In the genomic region with DNA sequence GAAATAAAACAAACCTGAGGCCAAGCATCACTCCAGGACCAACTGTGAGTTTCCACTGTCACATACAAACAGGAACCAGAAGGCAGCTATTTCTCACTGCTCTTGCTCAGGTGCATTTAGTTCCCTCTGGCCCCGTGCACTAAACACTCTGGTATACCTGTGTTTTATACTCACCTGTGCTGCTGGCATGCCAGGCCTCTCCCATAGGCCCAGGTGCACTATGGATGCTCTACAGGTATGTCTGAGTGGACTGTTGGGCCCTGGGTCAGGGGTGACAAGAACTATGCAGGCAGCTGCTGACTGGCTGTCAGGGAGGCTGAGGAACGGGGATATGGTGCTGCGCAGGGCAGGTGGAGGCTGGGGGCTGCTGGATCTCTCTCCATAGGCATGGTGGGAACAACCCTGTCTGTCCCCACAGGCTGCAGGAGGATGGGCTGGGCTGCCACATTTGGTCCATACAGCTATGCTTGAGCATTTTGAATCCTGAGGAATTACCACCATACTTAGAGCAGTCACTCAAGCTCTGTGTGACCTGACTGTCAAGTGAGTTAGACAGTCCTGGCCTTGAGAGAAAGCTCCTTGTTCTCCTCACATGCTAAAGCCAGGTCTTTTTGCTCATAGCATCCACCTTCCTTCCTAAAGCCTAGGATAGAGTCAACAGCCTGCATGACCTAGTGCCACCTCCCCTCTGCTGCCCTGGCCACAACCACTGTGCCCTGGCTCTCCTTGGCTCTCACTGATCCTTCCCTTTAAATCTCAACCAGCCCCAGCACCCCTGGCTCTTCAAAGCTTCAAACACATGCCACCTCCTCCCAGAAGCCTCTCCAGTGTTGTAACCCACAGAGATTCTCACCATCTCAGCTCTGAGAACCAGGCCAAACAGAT, we compare ENCODE assay signal across 20 cellular contexts.
A peak's percentile ranks its signal among the peaks of the same experiment; 100 is the strongest.
DNase-seq lines count a peak whose midpoint lies in the region; ATAC-seq, FAIRE-seq and TF ChIP-seq lines count a peak whose summit lies in the region.
"Had no signal": no experiment of that assay in that cellular context is flagged by ENCODE, and none has a peak within 500 bp of the region (broad histone marks: within the 10 kb centered on the region; RNA-seq: fewer than 3 reads in every experiment).

No MANE protein-coding gene starts in this region.

- no peaks in the 10 kb centered on the region for H3K9me2 ChIP-seq in hepatocyte (replicated peaks; ENCODE audit: insufficient read depth)

- ATAC-seq in left ventricle myocardium superior: no peak
- ATAC-seq: A549 had no signal

- H3K27me3 ChIP-seq in left ventricle myocardium inferior (ENCODE audit: low read depth) (no peaks in the 10 kb centered on the region), hepatocyte (no peaks in the 10 kb centered on the region)
- H3K27me3 ChIP-seq: MG63 had no signal

- FAIRE-seq in frontal cortex (lab: Jason Lieb, UNC): no peak
- FAIRE-seq: A549, HepG2 had no signal

- peak overlapping the region; percentile 52 for H3K27ac ChIP-seq in left ventricle myocardium inferior (replicated peaks)
- H3K27ac ChIP-seq in hepatocyte: peak overlapping the region; percentile 62
- peak overlapping the region in 18 of 21 experiments; percentile 1 to 79 (median 60) for H3K27ac ChIP-seq in skin epidermis
- H3K27ac ChIP-seq: A549, PC-9 had no signal

- no peak overlapping the region for H3K4me2 ChIP-seq in hepatocyte
- H3K4me2 ChIP-seq: A549, PC-9 had no signal

- no peak for DNase-seq in left ventricle myocardium inferior
- no peak for DNase-seq in left ventricle myocardium superior
- no peak for DNase-seq in hepatocyte (ENCODE audit: low spot score)
- DNase-seq in NK-92 (lab: John Stamatoyannopoulos, UW; ENCODE audit: unreplicated experiment): no peak
- no peak for DNase-seq in frontal cortex (ENCODE audit: low spot score in 2 of 2)
- DNase-seq in NK-92 treated with Interleukin-12 subunit alpha and Interleukin-12 subunit beta, amount 100 ng/mL, for 24 hours (lab: John Stamatoyannopoulos, UW): no peak
- no peak for DNase-seq in stimulated activated CD4-positive, alpha-beta T cell treated with anti-CD3 and anti-CD28 coated beads, Interleukin-1b, Interleukin-23, amount 100 ng/mL, for 48 hours
- DNase-seq: AML-193; CD4-positive, alpha-beta T cell; GF-D8; GOT3; HFFc6; MG63; NCI-H1105; NCI-H187; NCI-H69; PC-9 had no signal

- no peaks in the 10 kb centered on the region for H3K79me2 ChIP-seq in hepatocyte

- H3K36me3 ChIP-seq in left ventricle myocardium inferior (peaks cover 8% of the 10 kb centered on the region), hepatocyte (replicated peaks; ENCODE audit: insufficient read depth, low read depth) (no peaks in the 10 kb centered on the region)
- H3K36me3 ChIP-seq: MG63 had no signal

- no peaks in the 10 kb centered on the region for H3K9me3 ChIP-seq in left ventricle myocardium inferior (replicated peaks)
- H3K9me3 ChIP-seq in hepatocyte (ENCODE audit: low read depth): no peaks in the 10 kb centered on the region
- H3K9me3 ChIP-seq: A549, MG63 had no signal

- no peak overlapping the region for H3K4me3 ChIP-seq in left ventricle myocardium inferior
- no peak overlapping the region for H3K4me3 ChIP-seq in hepatocyte
- no peak overlapping the region for H3K4me3 ChIP-seq in skin epidermis
- H3K4me3 ChIP-seq: A549, MG63, PC-9 had no signal

- H4K20me1 ChIP-seq in hepatocyte (ENCODE audit: insufficient read depth, poor library complexity, severe bottlenecking): no peaks in the 10 kb centered on the region

- H2AFZ ChIP-seq in hepatocyte: no peak overlapping the region
- H2AFZ ChIP-seq: PC-9 had no signal

- WGBS in hepatocyte (ENCODE audit: low lambda C conversion rate, missing lambda C conversion rate): 97% methylated on average over 3 of the region's 3 CpGs

- intact Hi-C loops in left ventricle myocardium inferior (cut with micrococcal nuclease): no loop called here
- intact Hi-C loops in left ventricle myocardium superior (cut with micrococcal nuclease): no loop called here

- H3K4me1 ChIP-seq in left ventricle myocardium inferior (peaks cover 76% of the 10 kb centered on the region), hepatocyte (ENCODE audit: insufficient read depth) (no peaks in the 10 kb centered on the region)

- TF ChIP-seq CTCF in left ventricle myocardium inferior (IDR thresholded peaks at IDR 0.05; ENCODE audit: borderline replicate concordance) (no peak), hepatocyte (IDR thresholded peaks at IDR 0.05; ENCODE audit: poor library complexity) (no peak)
